Comparison of ENCODE assay signal across 6 cellular contexts in the genomic region with DNA sequence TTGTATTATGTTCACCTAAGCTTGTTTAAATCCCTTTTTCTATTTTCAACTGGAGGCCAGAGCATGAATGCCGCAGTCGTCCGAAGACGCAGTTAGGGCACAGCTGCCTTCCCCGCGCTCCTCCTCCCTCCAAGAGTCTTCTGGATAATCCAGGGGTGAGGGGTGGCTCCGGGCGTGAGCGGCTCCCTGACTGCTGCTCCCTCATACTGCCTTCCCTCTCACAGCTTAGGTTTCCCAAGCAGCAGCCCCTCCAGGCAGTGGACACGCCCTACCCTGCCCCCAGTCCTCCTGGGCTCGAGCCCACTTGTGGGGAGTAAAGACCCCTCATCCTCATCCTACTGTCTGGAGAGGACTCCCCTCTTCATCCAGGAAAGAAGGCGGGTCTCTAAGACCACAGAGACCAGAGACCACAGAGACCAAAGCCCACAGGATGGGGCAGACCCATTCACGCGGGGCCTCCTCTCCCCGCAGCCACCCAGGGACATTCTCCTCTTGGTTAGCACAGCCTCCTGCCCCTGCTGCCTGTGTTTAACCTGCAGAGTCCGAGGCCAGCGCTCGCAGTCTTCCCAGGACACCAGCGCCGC. TPM values are rescaled to one million over a fixed set of nuclear protein-coding genes. Genes with fewer than 3 reads are reported as not detected.
DNase-seq lines count a peak whose midpoint lies in the region; TF ChIP-seq lines count a peak whose summit lies in the region.
"Not testable (repeated sequence)": the region's sequence is repeated elsewhere in the genome, so short reads cannot be mapped to it uniquely, and the experiment has no call there.

No MANE protein-coding gene starts in this region.

- H3K4me1 Mint-ChIP-seq in activated T-cell treated with anti-CD3 and anti-CD28 coated beads, Interleukin-2, amount 50 U/mL, for 24 hours (ENCODE audit: low read depth) = not testable (repeated sequence)

- peak; percentile 1 for DNase-seq in GM13977 (ENCODE audit: low spot score)
- DNase-seq in SK-N-SH = peak; percentile 1
- peak; percentile 1 for DNase-seq in activated CD4-positive, alpha-beta T cell treated with anti-CD3 and anti-CD28 coated beads for 48 hours
- peak; percentile 18 for DNase-seq in activated T-cell treated with anti-CD3 and anti-CD28 coated beads, Interleukin-2, amount 50 U/mL, for 24 hours
- peak; percentile 22 for DNase-seq in coronary artery (ENCODE audit: low spot score)
- peak; percentile 19 for DNase-seq in stimulated activated CD8-positive, alpha-beta memory T cell treated with anti-CD3 and anti-CD28 coated beads, Interleukin-4, amount 100 ng/mL, for 48 hours

- not testable (repeated sequence) for H3F3A ChIP-seq in SK-N-SH (replicated peaks; ENCODE audit: insufficient read depth)

- not testable (repeated sequence) for H3K4me2 ChIP-seq in SK-N-SH

- not testable (repeated sequence) for H3K9me3 ChIP-seq in SK-N-SH

- in situ Hi-C loops in GM13977 (cut with MboI; ENCODE audit: low pct_unique_long_range_greater_than_20kb, low sequenced_read_pairs, unreplicated experiment) = not testable (repeated sequence)

- H4K20me1 ChIP-seq in SK-N-SH (ENCODE audit: insufficient read depth) = not testable (repeated sequence)

- not testable (repeated sequence) for H3K79me2 ChIP-seq in SK-N-SH (ENCODE audit: insufficient read depth)

- H3K4me1 ChIP-seq in SK-N-SH (ENCODE audit: control insufficient read depth in 1 of 2, insufficient read depth in 2 of 2, low read depth in 1 of 2, low read length in 1 of 2) = not testable (repeated sequence)

- POLR2A ChIA-PET in SK-N-SH (lab: Yijun Ruan, JAX) = not testable (repeated sequence)

- not testable (repeated sequence) for H3K9ac ChIP-seq in SK-N-SH

- not testable (repeated sequence) for H3K27ac ChIP-seq in SK-N-SH (ENCODE audit: low read depth in 2 of 2, low read length in 1 of 2); coronary artery

- H3K27me3 ChIP-seq in SK-N-SH (ENCODE audit: insufficient read depth) = not testable (repeated sequence)

- not testable (repeated sequence) for H2AFZ ChIP-seq in SK-N-SH (ENCODE audit: low read depth)

- not testable (repeated sequence) for TF ChIP-seq CTCF in GM13977 (IDR thresholded peaks at IDR 0.05; ENCODE audit: extremely low read depth, insufficient read depth, missing control alignments); SK-N-SH (IDR thresholded peaks at IDR 0.05); coronary artery (IDR thresholded peaks at IDR 0.05)

- H3K9me2 ChIP-seq in SK-N-SH = not testable (repeated sequence)

- H3K27me3 Mint-ChIP-seq in activated T-cell treated with anti-CD3 and anti-CD28 coated beads, Interleukin-2, amount 50 U/mL, for 24 hours = not testable (repeated sequence)

- TF ChIP-seq RAD21 in SK-N-SH (IDR thresholded peaks at IDR 0.05; ENCODE audit: low read length) = not testable (repeated sequence)

- not testable (repeated sequence) for H3K4me3 Mint-ChIP-seq in activated T-cell treated with anti-CD3 and anti-CD28 coated beads, Interleukin-2, amount 50 U/mL, for 24 hours

- CTCF ChIA-PET in SK-N-SH (lab: Yijun Ruan, JAX) = not testable (repeated sequence)

- H3K4me3 ChIP-seq in SK-N-SH (ENCODE audit: low read depth in 2 of 2, low read length in 1 of 2); coronary artery: not testable (repeated sequence)

- H3K36me3 ChIP-seq in SK-N-SH (replicated peaks in 1 of 2; ENCODE audit: control insufficient read depth in 1 of 2, insufficient read depth in 2 of 2, low read length in 1 of 2) = not testable (repeated sequence)

- not testable (repeated sequence) for H3K27ac Mint-ChIP-seq in activated T-cell treated with anti-CD3 and anti-CD28 coated beads, Interleukin-2, amount 50 U/mL, for 24 hours

- 61% methylated on average over 13 of the region's 20 CpGs for WGBS in SK-N-SH (ENCODE audit: low lambda C conversion rate)

- not testable (repeated sequence) for H3K9me3 Mint-ChIP-seq in activated T-cell treated with anti-CD3 and anti-CD28 coated beads, Interleukin-2, amount 50 U/mL, for 24 hours

- TF ChIP-seq EP300 in SK-N-SH (IDR thresholded peaks at IDR 0.05; ENCODE audit: borderline replicate concordance in 1 of 2, low read depth in 1 of 2, low read length in 1 of 2) = not testable (repeated sequence)

- H3K36me3 Mint-ChIP-seq in activated T-cell treated with anti-CD3 and anti-CD28 coated beads, Interleukin-2, amount 50 U/mL, for 24 hours (ENCODE audit: low read depth) = not testable (repeated sequence)

RNA-seq across cellular contexts. Expression of a gene that starts 31.9 kb away (rescaled TPM):
- not detected in 2 replicates for polyA plus RNA-seq in SK-N-SH (2012; rRNA removed)
- 0.01 TPM in 1 of 2 replicates, not detected in the other for polyA plus RNA-seq in SK-N-SH (2012; cell fraction: cytosol; rRNA removed)
- 0.05 and 0.17 TPM in 2 replicates for polyA plus RNA-seq in SK-N-SH (2012; cell fraction: nucleus; rRNA removed)

RNA-seq across cellular contexts. Expression of a gene that starts 59.5 kb away (rescaled TPM):
- polyA plus RNA-seq in SK-N-SH (2012; rRNA removed) = 0.05 and 0.10 TPM in 2 replicates
- polyA plus RNA-seq in SK-N-SH (2012; cell fraction: cytosol; rRNA removed) = 0.04 and 0.05 TPM in 2 replicates
- 0.11 and 0.33 TPM in 2 replicates for polyA plus RNA-seq in SK-N-SH (2012; cell fraction: nucleus; rRNA removed)
